In the genomic region with DNA sequence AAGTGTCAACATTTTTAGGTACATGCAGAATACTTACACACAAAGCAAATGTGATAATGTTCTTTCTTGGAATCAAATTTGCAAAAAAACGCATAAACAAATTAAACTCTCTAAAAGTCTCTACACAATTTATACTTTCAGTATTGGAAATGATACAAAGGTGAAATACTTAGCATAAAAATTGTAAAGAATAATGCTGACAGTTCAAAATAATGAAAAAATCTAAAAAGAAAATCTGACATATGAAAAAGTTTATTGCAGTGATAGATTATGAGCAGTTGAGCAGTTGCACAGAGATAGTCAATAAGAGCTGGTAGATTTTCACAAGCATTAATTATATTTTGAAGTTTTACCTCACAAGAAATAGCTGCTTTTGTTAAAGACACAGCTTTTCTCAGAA, we compare ENCODE assay signal across 8 cellular contexts.
"Had no signal": no experiment of that assay in that cellular context is flagged by ENCODE, and none has a peak within 500 bp of the region (broad histone marks: within the 10 kb centered on the region; RNA-seq: fewer than 3 reads in every experiment).

No MANE protein-coding gene starts in this region.

- FAIRE-seq: G401.6, GM12878, GM12891, GM12892, GM18507, GM19239 had no signal

- DNase-seq: GDM1, GF-D8 had no signal

- ATAC-seq: GM12878 had no signal

- H3K4me3 ChIP-seq: GM12878 had no signal
